Comparison of ENCODE assay signal across 1 cellular context in genomic region chr3:55521086-55522060, GRCh38.
TF ChIP-seq lines count a peak whose summit lies in the region.

No MANE protein-coding gene starts in this region.

TF ChIP-seq in GM23338, 12 proteins besides CTCF, POLR2A, EP300 and RAD21 (continued from another document):
- TF ChIP-seq ZNF462 (CRISPR knock-in tag; IDR thresholded peaks at IDR 0.05) (no peak), EZH2 (IDR thresholded peaks at IDR 0.05; ENCODE audit: low read depth, unreplicated experiment) (no peak), ZNF331 (CRISPR knock-in tag; IDR thresholded peaks at IDR 0.05; ENCODE audit: low read depth) (no peak)
